7 cellular contexts compared by ENCODE assay signal in genomic region chr3:101070260-101071121, GRCh38.
DNase-seq lines count a peak whose midpoint lies in the region; ATAC-seq and TF ChIP-seq lines count a peak whose summit lies in the region.

No MANE protein-coding gene starts in this region.

- no peak for TF ChIP-seq POLR2A in esophagus muscularis mucosa (IDR thresholded peaks at IDR 0.05; ENCODE audit: low read depth)

- H3K9me3 ChIP-seq in esophagus muscularis mucosa: no peaks in the 10 kb centered on the region

- no peaks in the 10 kb centered on the region for H3K36me3 ChIP-seq in esophagus muscularis mucosa

- TF ChIP-seq EP300 in esophagus muscularis mucosa (IDR thresholded peaks at IDR 0.05): no peak

- TF ChIP-seq CTCF in GM12873 (IDR thresholded peaks at IDR 0.05; ENCODE audit: insufficient read depth, low read depth, low read length, missing control alignments): peak; percentile 84
- peak; percentile 39 to 69 (median 46) for TF ChIP-seq CTCF in esophagus muscularis mucosa (IDR thresholded peaks at IDR 0.05)
- TF ChIP-seq CTCF in osteocyte (IDR thresholded peaks at IDR 0.05): peak; percentile 58

- no peak overlapping the region for H3K27ac ChIP-seq in esophagus muscularis mucosa (replicated peaks in 1 of 4)

- H3K27me3 Mint-ChIP-seq in osteocyte (ENCODE audit: unreplicated experiment): no peaks in the 10 kb centered on the region

- DNase-seq in NCI-H69 (lab: John Stamatoyannopoulos, UW): peak; percentile 35
- DNase-seq in activated CD8-positive, alpha-beta memory T cell treated with anti-CD3 and anti-CD28 coated beads, Interleukin-2, amount 50 U/mL, for 1 hour (ENCODE audit: extremely low read depth): peak; percentile 1
- DNase-seq in esophagus muscularis mucosa (ENCODE audit: extremely low spot score): no peak
- DNase-seq in osteocyte (ENCODE audit: extremely low spot score, unreplicated experiment): no peak

- no peak overlapping the region for H3K4me3 Mint-ChIP-seq in osteocyte (ENCODE audit: unreplicated experiment)

- 49% methylated on average over 5 of the region's 5 CpGs for WGBS in esophagus muscularis mucosa

- peaks cover 77% of the 10 kb centered on the region for H3K4me1 Mint-ChIP-seq in osteocyte (ENCODE audit: unreplicated experiment)

- intact Hi-C loops in esophagus muscularis mucosa (cut with DNase I): loop anchor here (5.0 kb wide), 1 partner anchor 127 kb away; no protein-coding TSS in a partner anchor

- no peaks in the 10 kb centered on the region for H3K9me3 Mint-ChIP-seq in osteocyte (ENCODE audit: unreplicated experiment)

- ATAC-seq in HG02588 (IDR thresholded peaks at IDR 0.05; ENCODE audit: unreplicated experiment): peak; percentile 69
- no peak for ATAC-seq in HG02970 (IDR thresholded peaks at IDR 0.05; ENCODE audit: low FRiP score, unreplicated experiment)

- H3K27me3 ChIP-seq in esophagus muscularis mucosa: no peaks in the 10 kb centered on the region

- H3K36me3 Mint-ChIP-seq in osteocyte (ENCODE audit: unreplicated experiment): no peaks in the 10 kb centered on the region

- H3K4me1 ChIP-seq in esophagus muscularis mucosa: peaks cover 3 to 37% (median 23%) of the 10 kb centered on the region in 4 donors

- peak overlapping the region; percentile 81 for H3K27ac Mint-ChIP-seq in osteocyte (ENCODE audit: unreplicated experiment)

- H3K4me3 ChIP-seq in esophagus muscularis mucosa: no peak overlapping the region

Comparison
In these comparisons a context has a peak if more than half of its experiments do, and no peak if none do; other contexts are left out.
1. DNase-seq: peak in NCI-H69 (single experiment) and activated CD8-positive, alpha-beta memory T cell treated with anti-CD3 and anti-CD28 coated beads, Interleukin-2, amount 50 U/mL, for 1 hour (single experiment); none in esophagus muscularis mucosa (single experiment) and osteocyte (single experiment).
2. Peak in every context shown above with its lines, with median percentiles within 50 percentile points of each other: CTCF ChIP-seq.